In the genomic region with DNA sequence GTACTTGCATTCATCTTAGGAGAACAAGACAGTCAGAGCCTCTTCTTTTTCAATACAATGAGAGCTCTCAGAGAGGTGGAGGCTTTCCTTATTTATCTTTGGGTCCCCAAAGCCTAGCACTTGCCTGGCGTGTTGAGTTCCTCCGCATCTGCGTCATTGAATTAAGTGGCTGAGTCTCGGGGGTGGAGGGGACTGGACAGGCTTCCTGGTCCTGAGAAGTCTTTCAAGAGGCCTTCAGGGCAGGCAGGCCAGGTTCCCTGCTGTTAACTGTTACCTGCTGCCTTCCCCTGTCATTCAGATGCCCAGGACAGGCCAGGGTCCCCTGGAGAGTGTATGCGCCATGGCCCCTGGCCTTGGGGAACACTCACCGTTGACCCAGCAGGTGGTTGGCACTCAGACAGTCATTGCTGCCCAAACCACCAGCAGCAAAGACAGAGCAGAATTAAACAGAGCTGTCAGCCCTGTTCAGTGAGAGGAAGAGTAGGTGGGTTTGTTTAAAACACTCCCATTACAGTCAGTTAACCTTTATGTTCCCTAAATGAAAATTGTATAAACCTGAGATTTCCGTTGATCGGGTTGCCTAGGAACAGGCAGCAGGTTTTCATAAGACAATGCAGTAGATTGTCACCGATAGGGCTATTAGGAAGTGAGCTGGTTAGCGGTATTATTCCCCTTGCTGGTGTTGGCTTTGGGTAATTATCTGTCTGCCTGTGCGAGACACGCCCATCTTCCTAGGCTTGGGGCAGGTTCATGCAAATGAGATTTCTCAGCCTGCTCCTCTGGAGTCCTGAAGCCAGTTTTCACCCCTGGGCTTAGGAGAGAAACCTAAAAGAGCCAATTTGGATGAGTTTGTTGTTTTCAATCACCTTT, we compare ENCODE assay signal across 2 cellular contexts.
TF ChIP-seq lines count a peak whose summit lies in the region.

No MANE protein-coding gene starts in this region.

TF ChIP-seq in HCT116, 20 proteins besides CTCF, POLR2A, EP300 and RAD21 (continued from another document):
- TF ChIP-seq, protein P1, sequence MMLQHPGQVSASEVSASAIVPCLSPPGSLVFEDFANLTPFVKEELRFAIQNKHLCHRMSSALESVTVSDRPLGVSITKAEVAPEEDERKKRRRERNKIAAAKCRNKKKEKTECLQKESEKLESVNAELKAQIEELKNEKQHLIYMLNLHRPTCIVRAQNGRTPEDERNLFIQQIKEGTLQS (IDR thresholded peaks at IDR 0.05), result no peak
- TF ChIP-seq EGR1 (IDR thresholded peaks at IDR 0.05; ENCODE audit: low read depth), result no peak
- no peak for TF ChIP-seq EZH2phosphoT487 (IDR thresholded peaks at IDR 0.05; ENCODE audit: borderline replicate concordance)
- TF ChIP-seq CBX3 (IDR thresholded peaks at IDR 0.05; ENCODE audit: low read depth), result no peak
- no peak for TF ChIP-seq SIN3A (IDR thresholded peaks at IDR 0.05; ENCODE audit: low read depth)
- no peak for TF ChIP-seq JUND (IDR thresholded peaks at IDR 0.05)

TF ChIP-seq in H1, 55 proteins besides CTCF, POLR2A, EP300 and RAD21 (continued from another document):
- TF ChIP-seq NANOG (IDR thresholded peaks at IDR 0.05; ENCODE audit: insufficient read depth, low read depth, low read length, poor library complexity, severe bottlenecking) (no peak), TAF7 (optimal IDR thresholded peaks at IDR 0.05; ENCODE audit: borderline replicate concordance, low read depth, low read length) (no peak), RBBP5 (IDR thresholded peaks at IDR 0.05; ENCODE audit: borderline replicate concordance, low read depth, low read length) (no peak), PHF8 (conservative IDR thresholded peaks at IDR 0.05; ENCODE audit: low read depth, low read length) (no peak)
- TF ChIP-seq, protein P2, sequence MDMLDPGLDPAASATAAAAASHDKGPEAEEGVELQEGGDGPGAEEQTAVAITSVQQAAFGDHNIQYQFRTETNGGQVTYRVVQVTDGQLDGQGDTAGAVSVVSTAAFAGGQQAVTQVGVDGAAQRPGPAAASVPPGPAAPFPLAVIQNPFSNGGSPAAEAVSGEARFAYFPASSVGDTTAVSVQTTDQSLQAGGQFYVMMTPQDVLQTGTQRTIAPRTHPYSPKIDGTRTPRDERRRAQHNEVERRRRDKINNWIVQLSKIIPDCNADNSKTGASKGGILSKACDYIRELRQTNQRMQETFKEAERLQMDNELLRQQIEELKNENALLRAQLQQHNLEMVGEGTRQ (IDR thresholded peaks at IDR 0.05; ENCODE audit: low read length), result no peak
- TF ChIP-seq, protein P3, sequence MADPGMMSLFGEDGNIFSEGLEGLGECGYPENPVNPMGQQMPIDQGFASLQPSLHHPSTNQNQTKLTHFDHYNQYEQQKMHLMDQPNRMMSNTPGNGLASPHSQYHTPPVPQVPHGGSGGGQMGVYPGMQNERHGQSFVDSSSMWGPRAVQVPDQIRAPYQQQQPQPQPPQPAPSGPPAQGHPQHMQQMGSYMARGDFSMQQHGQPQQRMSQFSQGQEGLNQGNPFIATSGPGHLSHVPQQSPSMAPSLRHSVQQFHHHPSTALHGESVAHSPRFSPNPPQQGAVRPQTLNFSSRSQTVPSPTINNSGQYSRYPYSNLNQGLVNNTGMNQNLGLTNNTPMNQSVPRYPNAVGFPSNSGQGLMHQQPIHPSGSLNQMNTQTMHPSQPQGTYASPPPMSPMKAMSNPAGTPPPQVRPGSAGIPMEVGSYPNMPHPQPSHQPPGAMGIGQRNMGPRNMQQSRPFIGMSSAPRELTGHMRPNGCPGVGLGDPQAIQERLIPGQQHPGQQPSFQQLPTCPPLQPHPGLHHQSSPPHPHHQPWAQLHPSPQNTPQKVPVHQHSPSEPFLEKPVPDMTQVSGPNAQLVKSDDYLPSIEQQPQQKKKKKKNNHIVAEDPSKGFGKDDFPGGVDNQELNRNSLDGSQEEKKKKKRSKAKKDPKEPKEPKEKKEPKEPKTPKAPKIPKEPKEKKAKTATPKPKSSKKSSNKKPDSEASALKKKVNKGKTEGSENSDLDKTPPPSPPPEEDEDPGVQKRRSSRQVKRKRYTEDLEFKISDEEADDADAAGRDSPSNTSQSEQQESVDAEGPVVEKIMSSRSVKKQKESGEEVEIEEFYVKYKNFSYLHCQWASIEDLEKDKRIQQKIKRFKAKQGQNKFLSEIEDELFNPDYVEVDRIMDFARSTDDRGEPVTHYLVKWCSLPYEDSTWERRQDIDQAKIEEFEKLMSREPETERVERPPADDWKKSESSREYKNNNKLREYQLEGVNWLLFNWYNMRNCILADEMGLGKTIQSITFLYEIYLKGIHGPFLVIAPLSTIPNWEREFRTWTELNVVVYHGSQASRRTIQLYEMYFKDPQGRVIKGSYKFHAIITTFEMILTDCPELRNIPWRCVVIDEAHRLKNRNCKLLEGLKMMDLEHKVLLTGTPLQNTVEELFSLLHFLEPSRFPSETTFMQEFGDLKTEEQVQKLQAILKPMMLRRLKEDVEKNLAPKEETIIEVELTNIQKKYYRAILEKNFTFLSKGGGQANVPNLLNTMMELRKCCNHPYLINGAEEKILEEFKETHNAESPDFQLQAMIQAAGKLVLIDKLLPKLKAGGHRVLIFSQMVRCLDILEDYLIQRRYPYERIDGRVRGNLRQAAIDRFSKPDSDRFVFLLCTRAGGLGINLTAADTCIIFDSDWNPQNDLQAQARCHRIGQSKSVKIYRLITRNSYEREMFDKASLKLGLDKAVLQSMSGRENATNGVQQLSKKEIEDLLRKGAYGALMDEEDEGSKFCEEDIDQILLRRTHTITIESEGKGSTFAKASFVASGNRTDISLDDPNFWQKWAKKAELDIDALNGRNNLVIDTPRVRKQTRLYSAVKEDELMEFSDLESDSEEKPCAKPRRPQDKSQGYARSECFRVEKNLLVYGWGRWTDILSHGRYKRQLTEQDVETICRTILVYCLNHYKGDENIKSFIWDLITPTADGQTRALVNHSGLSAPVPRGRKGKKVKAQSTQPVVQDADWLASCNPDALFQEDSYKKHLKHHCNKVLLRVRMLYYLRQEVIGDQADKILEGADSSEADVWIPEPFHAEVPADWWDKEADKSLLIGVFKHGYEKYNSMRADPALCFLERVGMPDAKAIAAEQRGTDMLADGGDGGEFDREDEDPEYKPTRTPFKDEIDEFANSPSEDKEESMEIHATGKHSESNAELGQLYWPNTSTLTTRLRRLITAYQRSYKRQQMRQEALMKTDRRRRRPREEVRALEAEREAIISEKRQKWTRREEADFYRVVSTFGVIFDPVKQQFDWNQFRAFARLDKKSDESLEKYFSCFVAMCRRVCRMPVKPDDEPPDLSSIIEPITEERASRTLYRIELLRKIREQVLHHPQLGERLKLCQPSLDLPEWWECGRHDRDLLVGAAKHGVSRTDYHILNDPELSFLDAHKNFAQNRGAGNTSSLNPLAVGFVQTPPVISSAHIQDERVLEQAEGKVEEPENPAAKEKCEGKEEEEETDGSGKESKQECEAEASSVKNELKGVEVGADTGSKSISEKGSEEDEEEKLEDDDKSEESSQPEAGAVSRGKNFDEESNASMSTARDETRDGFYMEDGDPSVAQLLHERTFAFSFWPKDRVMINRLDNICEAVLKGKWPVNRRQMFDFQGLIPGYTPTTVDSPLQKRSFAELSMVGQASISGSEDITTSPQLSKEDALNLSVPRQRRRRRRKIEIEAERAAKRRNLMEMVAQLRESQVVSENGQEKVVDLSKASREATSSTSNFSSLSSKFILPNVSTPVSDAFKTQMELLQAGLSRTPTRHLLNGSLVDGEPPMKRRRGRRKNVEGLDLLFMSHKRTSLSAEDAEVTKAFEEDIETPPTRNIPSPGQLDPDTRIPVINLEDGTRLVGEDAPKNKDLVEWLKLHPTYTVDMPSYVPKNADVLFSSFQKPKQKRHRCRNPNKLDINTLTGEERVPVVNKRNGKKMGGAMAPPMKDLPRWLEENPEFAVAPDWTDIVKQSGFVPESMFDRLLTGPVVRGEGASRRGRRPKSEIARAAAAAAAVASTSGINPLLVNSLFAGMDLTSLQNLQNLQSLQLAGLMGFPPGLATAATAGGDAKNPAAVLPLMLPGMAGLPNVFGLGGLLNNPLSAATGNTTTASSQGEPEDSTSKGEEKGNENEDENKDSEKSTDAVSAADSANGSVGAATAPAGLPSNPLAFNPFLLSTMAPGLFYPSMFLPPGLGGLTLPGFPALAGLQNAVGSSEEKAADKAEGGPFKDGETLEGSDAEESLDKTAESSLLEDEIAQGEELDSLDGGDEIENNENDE (IDR thresholded peaks at IDR 0.05; ENCODE audit: insufficient replicate concordance, low read length), result no peak
